7 cellular contexts compared by ENCODE assay signal in genomic region chr1:53061859-53062714, GRCh38. TPM values are rescaled to one million over a fixed set of nuclear protein-coding genes. Genes with fewer than 3 reads are reported as not detected.
DNase-seq lines count a peak whose midpoint lies in the region; ATAC-seq and TF ChIP-seq lines count a peak whose summit lies in the region.

A gene with protein sequence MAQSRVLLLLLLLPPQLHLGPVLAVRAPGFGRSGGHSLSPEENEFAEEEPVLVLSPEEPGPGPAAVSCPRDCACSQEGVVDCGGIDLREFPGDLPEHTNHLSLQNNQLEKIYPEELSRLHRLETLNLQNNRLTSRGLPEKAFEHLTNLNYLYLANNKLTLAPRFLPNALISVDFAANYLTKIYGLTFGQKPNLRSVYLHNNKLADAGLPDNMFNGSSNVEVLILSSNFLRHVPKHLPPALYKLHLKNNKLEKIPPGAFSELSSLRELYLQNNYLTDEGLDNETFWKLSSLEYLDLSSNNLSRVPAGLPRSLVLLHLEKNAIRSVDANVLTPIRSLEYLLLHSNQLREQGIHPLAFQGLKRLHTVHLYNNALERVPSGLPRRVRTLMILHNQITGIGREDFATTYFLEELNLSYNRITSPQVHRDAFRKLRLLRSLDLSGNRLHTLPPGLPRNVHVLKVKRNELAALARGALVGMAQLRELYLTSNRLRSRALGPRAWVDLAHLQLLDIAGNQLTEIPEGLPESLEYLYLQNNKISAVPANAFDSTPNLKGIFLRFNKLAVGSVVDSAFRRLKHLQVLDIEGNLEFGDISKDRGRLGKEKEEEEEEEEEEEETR (plus strand): TSS chr1:53062213. CDS start chr1:53069856, 7,643 bp downstream.

- H3K9me3 ChIP-seq in HUES48 (ENCODE audit: control insufficient read depth, insufficient read depth, low read length) (no peaks in the 10 kb centered on the region), iPS DF 6.9 (ENCODE audit: control insufficient read depth, insufficient read depth, low read length) (no peaks in the 10 kb centered on the region), gastrocnemius medialis (no peaks in the 10 kb centered on the region)

- POLR2A ChIA-PET in activated naive CD8-positive, alpha-beta T cell treated with anti-CD3 and anti-CD28 coated beads, Interleukin-2, amount 10 ng/mL, durations not matched to agents 7 days and 5 days (lab: Charles Lee) = no interaction called here

- intact Hi-C loops in gastrocnemius medialis (cut with DNase I; ENCODE audit: low total_unique reads) = no loop called here

- no peak within 1 kb of the TSS for H3K27ac Mint-ChIP-seq in activated naive CD8-positive, alpha-beta T cell treated with anti-CD3 and anti-CD28 coated beads, Interleukin-2, amount 10 ng/mL, durations not matched to agents 7 days and 5 days

- in situ Hi-C loops in gastrocnemius medialis (cut with MboI; ENCODE audit: low sequenced_read_pairs in 4 of 4) = no loop called here

- DNase-seq in activated naive CD8-positive, alpha-beta T cell treated with anti-CD3 and anti-CD28 coated beads, Interleukin-2, amount 10 ng/mL, durations not matched to agents 7 days and 5 days = no peak
- DNase-seq in iPS DF 6.9 (ENCODE audit: low read depth, low spot score) (no peak), gastrocnemius medialis (no peak), COR-L47 (lab: John Stamatoyannopoulos, UW) (no peak)

- peaks cover 65% of the 10 kb centered on the region for H3K27me3 Mint-ChIP-seq in activated naive CD8-positive, alpha-beta T cell treated with anti-CD3 and anti-CD28 coated beads, Interleukin-2, amount 10 ng/mL, durations not matched to agents 7 days and 5 days

- H3K27ac ChIP-seq in HUES48 (ENCODE audit: low read depth, low read length) (no peak within 1 kb of the TSS), iPS DF 6.9 (ENCODE audit: low read length) (no peak within 1 kb of the TSS), gastrocnemius medialis (peak within 1 kb of the TSS; percentile 56 to 67 (median 60))

- no peaks in the 10 kb centered on the region for H3K4me1 Mint-ChIP-seq in activated naive CD8-positive, alpha-beta T cell treated with anti-CD3 and anti-CD28 coated beads, Interleukin-2, amount 10 ng/mL, durations not matched to agents 7 days and 5 days

- no CpG with 5 or more reads among the region's 74 CpGs for WGBS in iPS DF 6.9 (ENCODE audit: insufficient coverage, insufficient read length)

- H3K4me1 ChIP-seq in HUES48 (ENCODE audit: control insufficient read depth, insufficient read depth, low read length) = no peaks in the 10 kb centered on the region; the same call in 1 of the 2 replicates
- H3K4me1 ChIP-seq in iPS DF 6.9 (ENCODE audit: control insufficient read depth, insufficient read depth, low read length) = peaks cover 4% of the 10 kb centered on the region
- H3K4me1 ChIP-seq in gastrocnemius medialis = peaks cover 0 to 6% of the 10 kb centered on the region in 2 donors

- H3K4me3 ChIP-seq in HUES48 (ENCODE audit: low read depth, low read length) (peak within 1 kb of the TSS; percentile 62), iPS DF 6.9 (ENCODE audit: low read length) (peak within 1 kb of the TSS; percentile 53; the same call in 1 of the 2 replicates), gastrocnemius medialis (peak within 1 kb of the TSS; percentile 37 to 61 (median 52))

- peak within 1 kb of the TSS; percentile 52 for H3K4me3 Mint-ChIP-seq in activated naive CD8-positive, alpha-beta T cell treated with anti-CD3 and anti-CD28 coated beads, Interleukin-2, amount 10 ng/mL, durations not matched to agents 7 days and 5 days

- no peak within 1 kb of the TSS; the same call in 1 of the 2 replicates for H3K9ac ChIP-seq in HUES48 (ENCODE audit: low read depth, low read length)

- H3K36me3 ChIP-seq in HUES48 (ENCODE audit: control insufficient read depth, insufficient read depth, low read length) (no peaks in the 10 kb centered on the region), iPS DF 6.9 (ENCODE audit: control insufficient read depth, insufficient read depth, low read length) (no peaks in the 10 kb centered on the region), gastrocnemius medialis (no peaks in the 10 kb centered on the region)

- no peak for TF ChIP-seq CTCF in gastrocnemius medialis (IDR thresholded peaks at IDR 0.05 in 4 of 5, conservative IDR thresholded peaks at IDR 0.05 in 1 of 5)

- H3K27me3 ChIP-seq in HUES48 (ENCODE audit: control insufficient read depth, insufficient read depth, low read length) = peaks cover 76% of the 10 kb centered on the region
- peaks cover 38% of the 10 kb centered on the region for H3K27me3 ChIP-seq in iPS DF 6.9 (ENCODE audit: control insufficient read depth, insufficient read depth, low read length)
- H3K27me3 ChIP-seq in gastrocnemius medialis = peaks cover 22 to 28% (median 24%) of the 10 kb centered on the region in 3 donors

- ATAC-seq in activated naive CD8-positive, alpha-beta T cell treated with anti-CD3 and anti-CD28 coated beads, Interleukin-2, amount 10 ng/mL, durations not matched to agents 7 days and 5 days (ENCODE audit: low read depth) = peak; percentile 60
- ATAC-seq in gastrocnemius medialis (peak in 1 of 2 donors; percentile 7), GM18511 (IDR thresholded peaks at IDR 0.05; ENCODE audit: unreplicated experiment) (no peak), HG03095 (IDR thresholded peaks at IDR 0.05; ENCODE audit: unreplicated experiment) (no peak)

- no peaks in the 10 kb centered on the region for H3K9me3 Mint-ChIP-seq in activated naive CD8-positive, alpha-beta T cell treated with anti-CD3 and anti-CD28 coated beads, Interleukin-2, amount 10 ng/mL, durations not matched to agents 7 days and 5 days

- no peaks in the 10 kb centered on the region for H3K36me3 Mint-ChIP-seq in activated naive CD8-positive, alpha-beta T cell treated with anti-CD3 and anti-CD28 coated beads, Interleukin-2, amount 10 ng/mL, durations not matched to agents 7 days and 5 days

- peak in 1 of 2 donors; percentile 12 for TF ChIP-seq POLR2A in gastrocnemius medialis (IDR thresholded peaks at IDR 0.05)

RNA-seq across cellular contexts. Expression of the gene that starts here (rescaled TPM):
- under 1 TPM in 1 of 2 experiments, not detected in 1; 0.14 TPM for total RNA-seq in activated naive CD8-positive, alpha-beta T cell treated with anti-CD3 and anti-CD28 coated beads, Interleukin-2, amount 10 ng/mL, durations not matched to agents 7 days and 5 days
- 10 to 100 TPM; 10.2 to 15.9 (median 13.0) TPM for total RNA-seq in gastrocnemius medialis

Comparison
In these comparisons a context has a peak if more than half of its experiments do, and no peak if none do; other contexts are left out.
1. RNA of the gene that starts here (total RNA-seq): 10.2 to 15.9 TPM in gastrocnemius medialis; 0.14 TPM in activated naive CD8-positive, alpha-beta T cell treated with anti-CD3 and anti-CD28 coated beads, Interleukin-2, amount 10 ng/mL, durations not matched to agents 7 days and 5 days; every median in the first group is over 4 times any median in the second.
2. Peak in ATAC-seq in activated naive CD8-positive, alpha-beta T cell treated with anti-CD3 and anti-CD28 coated beads, Interleukin-2, amount 10 ng/mL, durations not matched to agents 7 days and 5 days; RNA of the gene not detected or under 1 TPM.
3. H3K27ac ChIP-seq: peak in gastrocnemius medialis (4 of 4); none in HUES48 (single experiment) and iPS DF 6.9 (single experiment).
4. Peak in every context shown above with its lines, with median percentiles within 50 percentile points of each other: H3K4me3 ChIP-seq.